ENCODE assay signal across 9 cellular contexts in genomic region chr20:39829255-39829654, GRCh38.
DNase-seq lines count a peak whose midpoint lies in the region; ATAC-seq lines count a peak whose summit lies in the region.
"Had no signal": no experiment of that assay in that cellular context is flagged by ENCODE, and none has a peak within 500 bp of the region (broad histone marks: within the 10 kb centered on the region; RNA-seq: fewer than 3 reads in every experiment).

No MANE protein-coding gene starts in this region.

- H3K36me3 Mint-ChIP-seq in activated T-helper 17 cell treated with anti-CD3 and anti-CD28 coated beads, Interleukin-2, amount 50 U/mL, for 72 hours (ENCODE audit: low read depth) = no peaks in the 10 kb centered on the region

- peak; percentile 3 for ATAC-seq in GM19023 (IDR thresholded peaks at IDR 0.05; ENCODE audit: unreplicated experiment)
- peak; percentile 2 for ATAC-seq in HG03571 (IDR thresholded peaks at IDR 0.05; ENCODE audit: unreplicated experiment)
- no peak for ATAC-seq in activated T-helper 17 cell treated with anti-CD3 and anti-CD28 coated beads, Interleukin-2, amount 50 U/mL, for 72 hours (replicated peaks)
- ATAC-seq in GM19328 (IDR thresholded peaks at IDR 0.05; ENCODE audit: unreplicated experiment) = no peak

- H3K27ac Mint-ChIP-seq in activated T-helper 17 cell treated with anti-CD3 and anti-CD28 coated beads, Interleukin-2, amount 50 U/mL, for 72 hours = no peak overlapping the region

- H3K9me3 Mint-ChIP-seq in activated T-helper 17 cell treated with anti-CD3 and anti-CD28 coated beads, Interleukin-2, amount 50 U/mL, for 72 hours = no peaks in the 10 kb centered on the region

- no peaks in the 10 kb centered on the region for H3K4me1 Mint-ChIP-seq in activated T-helper 17 cell treated with anti-CD3 and anti-CD28 coated beads, Interleukin-2, amount 50 U/mL, for 72 hours

- H3K4me3 Mint-ChIP-seq in activated T-helper 17 cell treated with anti-CD3 and anti-CD28 coated beads, Interleukin-2, amount 50 U/mL, for 72 hours = no peak overlapping the region

- DNase-seq in AG08395 (ENCODE audit: low spot score) (peak; percentile 18), foreskin melanocyte (peak; percentile 4), HPDE6-E6E7 (ENCODE audit: extremely low spot score) (no peak)
- DNase-seq in effector CD8-positive, alpha-beta T cell (lab: John Stamatoyannopoulos, UW) = no peak
- DNase-seq: stimulated activated CD4-positive, alpha-beta T cell treated with anti-CD3 and anti-CD28 coated beads, Interleukin-4, amount 100 ng/mL, for 4 hours had no signal

- H3K27me3 Mint-ChIP-seq in activated T-helper 17 cell treated with anti-CD3 and anti-CD28 coated beads, Interleukin-2, amount 50 U/mL, for 72 hours = no peaks in the 10 kb centered on the region

Comparison
In these comparisons a context has a peak if more than half of its experiments do, and no peak if none do; other contexts are left out.
1. DNase-seq: peak in AG08395 (single experiment) and foreskin melanocyte (single experiment); none in effector CD8-positive, alpha-beta T cell (single experiment) and HPDE6-E6E7 (single experiment).
2. ATAC-seq: peak in GM19023 (single experiment) and HG03571 (single experiment); none in activated T-helper 17 cell treated with anti-CD3 and anti-CD28 coated beads, Interleukin-2, amount 50 U/mL, for 72 hours (single experiment) and GM19328 (single experiment).